ENCODE assay signal across 28 cellular contexts in the genomic region with DNA sequence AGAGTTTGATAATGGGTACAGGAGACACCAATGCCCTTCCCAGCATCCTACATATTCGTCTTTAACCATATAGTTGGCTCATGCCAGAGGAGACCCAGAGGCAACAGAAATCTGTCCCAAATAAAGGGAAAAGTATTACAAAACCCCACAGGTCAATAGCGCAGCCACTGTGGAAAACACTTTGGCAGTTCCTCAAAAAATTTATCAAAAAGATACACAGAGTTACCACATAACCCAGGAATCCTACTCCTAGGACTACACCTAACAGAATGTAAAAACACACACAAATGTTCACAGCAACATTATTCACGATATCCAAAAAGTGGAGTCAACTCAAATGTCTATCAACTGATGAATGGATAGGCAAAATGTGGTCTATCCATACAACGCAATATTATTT.
"Had no signal": no experiment of that assay in that cellular context is flagged by ENCODE, and none has a peak within 500 bp of the region (broad histone marks: within the 10 kb centered on the region; RNA-seq: fewer than 3 reads in every experiment).

No MANE protein-coding gene starts in this region.

- H3K4me3 ChIP-seq: colonic mucosa, coronary artery, dorsolateral prefrontal cortex, esophagus muscularis mucosa, esophagus squamous epithelium, gastrocnemius medialis, gastroesophageal sphincter, heart left ventricle, heart right ventricle had no signal

- DNase-seq: colonic mucosa; cortex of kidney; dermis blood vessel endothelial cell; dorsolateral prefrontal cortex; effector CD4-positive, alpha-beta T cell; effector CD8-positive, alpha-beta T cell; effector memory CD4-positive, alpha-beta T cell; effector memory CD8-positive, alpha-beta T cell; endodermal cell; erythroblast; esophagus squamous epithelium; foreskin fibroblast; foreskin keratinocyte; foreskin melanocyte; gastrocnemius medialis; glutamatergic neuron; head of caudate nucleus; heart left ventricle; heart right ventricle had no signal

- H3K36me3 ChIP-seq: colonic mucosa had no signal

- FAIRE-seq: colon, endometrium, endothelial cell of umbilical vein, frontal cortex had no signal

- H3K9me3 ChIP-seq: colonic mucosa, esophagus muscularis mucosa, esophagus squamous epithelium, gastrocnemius medialis had no signal

- ATAC-seq: effector memory CD8-positive, alpha-beta T cell; esophagus mucosa; foreskin keratinocyte; gastrocnemius medialis; gastroesophageal sphincter; heart left ventricle; heart right ventricle had no signal

- H3K27me3 ChIP-seq: colonic mucosa, dorsolateral prefrontal cortex, esophagus muscularis mucosa, esophagus squamous epithelium, foreskin keratinocyte, gastrocnemius medialis, gastroesophageal sphincter, heart left ventricle, heart right ventricle had no signal

- H3K4me1 ChIP-seq: colonic mucosa, esophagus muscularis mucosa, esophagus squamous epithelium, foreskin keratinocyte, gastrocnemius medialis, gastroesophageal sphincter, heart left ventricle, heart right ventricle had no signal

- H3K27ac ChIP-seq: colonic mucosa, coronary artery, dorsolateral prefrontal cortex, epithelial cell of prostate, esophagus muscularis mucosa, esophagus squamous epithelium, foreskin keratinocyte, gastrocnemius medialis, gastroesophageal sphincter, heart left ventricle, heart right ventricle had no signal
